30 cellular contexts compared by ENCODE assay signal in the genomic region with DNA sequence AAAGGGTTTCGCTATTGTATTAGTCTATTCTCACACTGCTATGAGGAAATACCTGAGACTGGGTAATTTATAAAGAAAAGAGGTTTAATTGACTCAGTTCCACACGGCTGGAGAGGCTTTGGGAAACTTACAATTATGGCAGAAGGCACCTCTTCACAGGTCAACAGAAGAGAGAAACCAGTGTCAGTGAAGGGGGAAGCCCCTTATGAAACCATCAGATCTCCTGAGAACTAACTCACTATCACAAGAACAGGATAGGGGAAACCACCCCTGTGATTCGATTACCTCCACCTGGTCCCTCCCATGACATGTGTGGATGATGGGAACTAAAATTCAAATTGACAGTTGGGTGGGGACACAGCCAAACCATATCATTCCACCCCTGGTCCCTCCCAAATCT.
"Had no signal": no experiment of that assay in that cellular context is flagged by ENCODE, and none has a peak within 500 bp of the region (broad histone marks: within the 10 kb centered on the region; RNA-seq: fewer than 3 reads in every experiment).

No MANE protein-coding gene starts in this region.

- DNase-seq: naive B cell; naive thymus-derived CD8-positive, alpha-beta T cell; nephron progenitor cell; occipital lobe; ovary; psoas muscle; right cardiac atrium; sigmoid colon; small intestine; stimulated activated CD4-positive, alpha-beta T cell treated with anti-CD3 and anti-CD28 coated beads, Interleukin-15, amount 100 ng/mL, for 24 hours; stimulated activated CD4-positive, alpha-beta T cell treated with anti-CD3 and anti-CD28 coated beads, Interleukin-2, amount 100 ng/mL, for 24 hours; stimulated activated CD4-positive, alpha-beta T cell treated with anti-CD3 and anti-CD28 coated beads, Interleukin-2, amount 100 ng/mL, for 48 hours; stimulated activated CD4-positive, alpha-beta T cell treated with anti-CD3 and anti-CD28 coated beads, Interleukin-4, amount 100 ng/mL, for 24 hours; stimulated activated naive CD4-positive, alpha-beta T cell treated with Interleukin-2 at 50 U/mL for 16 hours; stomach; testis; tibial artery; transverse colon; upper lobe of right lung; uterus had no signal

- H3K4me3 Mint-ChIP-seq: naive B cell; naive thymus-derived CD8-positive, alpha-beta T cell; natural killer cell treated with Interleukin-12 subunit alpha and Interleukin-12 subunit beta and Interleukin-15 and Interleukin-18, amount 100 ng/mL, for 72 hours; nephron progenitor cell; neural crest cell; stimulated activated effector memory CD8-positive, alpha-beta T cell treated with anti-CD3 and anti-CD28 coated beads, Interleukin-12 subunit alpha, Interleukin-12 subunit beta, amount 100 ng/mL, for 72 hours; stimulated activated naive CD8-positive, alpha-beta T cell treated with anti-CD3 and anti-CD28 coated beads, Interleukin-15, Interleukin-2, amounts not matched to agents 100 ng/mL and 50 ng/mL, for 24 hours; type B pancreatic cell had no signal

- H3K27me3 ChIP-seq: neutrophil, ovary, right lobe of liver, sigmoid colon, stomach, suprapubic skin, testis, tibial artery, transverse colon, upper lobe of right lung, uterus had no signal

- H3K79me2 ChIP-seq: parathyroid adenoma had no signal

- H3K36me3 Mint-ChIP-seq: naive B cell; naive thymus-derived CD8-positive, alpha-beta T cell; natural killer cell treated with Interleukin-12 subunit alpha and Interleukin-12 subunit beta and Interleukin-15 and Interleukin-18, amount 100 ng/mL, for 72 hours; stimulated activated effector memory CD8-positive, alpha-beta T cell treated with anti-CD3 and anti-CD28 coated beads, Interleukin-12 subunit alpha, Interleukin-12 subunit beta, amount 100 ng/mL, for 72 hours; type B pancreatic cell had no signal

- H3K27ac ChIP-seq: neutrophil, ovary, parathyroid adenoma, psoas muscle, right lobe of liver, sigmoid colon, stomach, suprapubic skin, testis, tibial artery, transverse colon, upper lobe of right lung, uterus had no signal

- ATAC-seq: naive thymus-derived CD8-positive, alpha-beta T cell; natural killer cell treated with Interleukin-12 subunit alpha and Interleukin-12 subunit beta and Interleukin-15 and Interleukin-18, amount 100 ng/mL, for 72 hours; psoas muscle; right cardiac atrium; right lobe of liver; stimulated activated effector memory CD8-positive, alpha-beta T cell treated with anti-CD3 and anti-CD28 coated beads, Interleukin-12 subunit alpha, Interleukin-12 subunit beta, amount 100 ng/mL, for 72 hours; upper lobe of right lung had no signal

- H3K9me3 Mint-ChIP-seq: nephron progenitor cell, neural crest cell, type B pancreatic cell had no signal

- H3K9me3 ChIP-seq: neutrophil, ovary, psoas muscle, right lobe of liver, sigmoid colon, stomach, suprapubic skin, testis, tibial artery, transverse colon, upper lobe of right lung, uterus had no signal

- H3K4me1 ChIP-seq: parathyroid adenoma, psoas muscle, right lobe of liver, sigmoid colon, stomach, suprapubic skin, testis, tibial artery, transverse colon, upper lobe of right lung, uterus had no signal

- H2AFZ ChIP-seq: parathyroid adenoma had no signal

- H3K4me1 Mint-ChIP-seq: naive thymus-derived CD8-positive, alpha-beta T cell; nephron progenitor cell; neural crest cell; stimulated activated effector memory CD8-positive, alpha-beta T cell treated with anti-CD3 and anti-CD28 coated beads, Interleukin-12 subunit alpha, Interleukin-12 subunit beta, amount 100 ng/mL, for 72 hours had no signal

- H3K36me3 ChIP-seq: neutrophil, ovary, right lobe of liver, sigmoid colon, stomach, suprapubic skin, tibial artery, transverse colon, upper lobe of right lung, uterus had no signal

- H3K27me3 Mint-ChIP-seq: naive B cell; natural killer cell treated with Interleukin-12 subunit alpha and Interleukin-12 subunit beta and Interleukin-15 and Interleukin-18, amount 100 ng/mL, for 72 hours; stimulated activated naive CD8-positive, alpha-beta T cell treated with anti-CD3 and anti-CD28 coated beads, Interleukin-15, Interleukin-2, amounts not matched to agents 100 ng/mL and 50 ng/mL, for 24 hours had no signal

- H3K9ac ChIP-seq: parathyroid adenoma had no signal

- H3K27ac Mint-ChIP-seq: naive thymus-derived CD8-positive, alpha-beta T cell; natural killer cell treated with Interleukin-12 subunit alpha and Interleukin-12 subunit beta and Interleukin-15 and Interleukin-18, amount 100 ng/mL, for 72 hours; nephron progenitor cell; progenitor cell of endocrine pancreas; stimulated activated effector memory CD8-positive, alpha-beta T cell treated with anti-CD3 and anti-CD28 coated beads, Interleukin-12 subunit alpha, Interleukin-12 subunit beta, amount 100 ng/mL, for 72 hours; stimulated activated naive CD8-positive, alpha-beta T cell treated with anti-CD3 and anti-CD28 coated beads, Interleukin-15, Interleukin-2, amounts not matched to agents 100 ng/mL and 50 ng/mL, for 24 hours; type B pancreatic cell had no signal

- H3K4me3 ChIP-seq: ovary, psoas muscle, right lobe of liver, sigmoid colon, stomach, suprapubic skin, testis, tibial artery, transverse colon, upper lobe of right lung, uterus had no signal
